ENCODE assay signal across 16 cellular contexts in genomic region chr18:48696-49095, GRCh38. TPM values are rescaled to one million over a fixed set of nuclear protein-coding genes. Genes with fewer than 3 reads are reported as not detected.
"Had no signal": no experiment of that assay in that cellular context is flagged by ENCODE, and none has a peak within 500 bp of the region (broad histone marks: within the 10 kb centered on the region; RNA-seq: fewer than 3 reads in every experiment).

No MANE protein-coding gene starts in this region.

RNA-seq across cellular contexts. Expression of gene TUBB8B, which starts 0.7 kb away (rescaled TPM):
- total RNA-seq: activated naive CD4-positive, alpha-beta T cell treated with anti-CD3 and anti-CD28 coated beads for 36 hours; activated naive CD4-positive, alpha-beta T cell treated with anti-CD3 and anti-CD28 coated beads, Interleukin-2, amount 50 U/mL, for 72 hours; activated naive CD8-positive, alpha-beta T cell treated with anti-CD3 and anti-CD28 coated beads for 36 hours; activated naive CD8-positive, alpha-beta T cell treated with anti-CD3 and anti-CD28 coated beads, Interleukin-2, amount 10 ng/mL, durations not matched to agents 7 days and 5 days; activated T-cell treated with anti-CD3 and anti-CD28 coated beads, Interleukin-2, amount 50 U/mL, for 4 hours; activated T-cell treated with anti-CD3 and anti-CD28 coated beads, Interleukin-2, amount 50 U/mL, for 72 hours; activated T-helper 1 cell treated with anti-CD3 and anti-CD28 coated beads, Interleukin-12 subunit alpha, Interleukin-12 subunit beta, Interleukin-2, Interleukin-4 antibody, amounts not matched to agents 30 ng/mL and 10 ng/mL and 1 ng/mL, durations not matched to agents 14 hours and 24 hours and 36 hours; activated T-helper 2 cell treated with anti-CD3 and anti-CD28 coated beads, Interferon-gamma antibody, Interleukin-2, Interleukin-4, amounts not matched to agents 10 μg/mL and 5 μg/mL and 100 μg/mL, durations not matched to agents 14 hours and 24 hours and 36 hours; aorta; ascending aorta; astrocyte; body of pancreas; bronchial epithelial cell; cardiac muscle cell; cardiac septum; cerebellum had no signal
